Comparison of ENCODE assay signal across 14 cellular contexts in the genomic region with DNA sequence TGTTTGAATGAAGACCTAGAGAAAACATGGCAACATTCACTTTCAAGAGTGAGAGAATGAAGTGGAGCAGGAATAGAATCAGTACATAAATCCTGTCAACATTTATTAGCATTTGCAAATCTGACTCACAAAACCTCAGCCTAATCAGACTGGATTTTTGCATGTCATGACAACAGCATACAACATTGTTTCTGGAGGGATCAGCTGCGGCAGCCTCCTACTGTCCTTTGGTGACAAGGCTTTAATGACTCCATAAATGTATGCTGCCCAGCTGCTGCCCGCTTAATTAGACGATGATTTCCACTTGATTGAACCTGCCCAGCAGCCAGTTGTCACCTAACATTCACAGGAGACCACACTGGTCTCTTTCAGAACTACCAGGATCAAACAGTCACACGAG. TPM values are rescaled to one million over a fixed set of nuclear protein-coding genes. Genes with fewer than 3 reads are reported as not detected.
DNase-seq lines count a peak whose midpoint lies in the region; ATAC-seq and TF ChIP-seq lines count a peak whose summit lies in the region.
"Had no signal": no experiment of that assay in that cellular context is flagged by ENCODE, and none has a peak within 500 bp of the region (broad histone marks: within the 10 kb centered on the region; RNA-seq: fewer than 3 reads in every experiment).

No MANE protein-coding gene starts in this region.

- no peaks in the 10 kb centered on the region for H3K4me1 ChIP-seq in neural progenitor cell

- peaks cover 38% of the 10 kb centered on the region for H3K36me3 Mint-ChIP-seq in neural progenitor cell

- H3K4me1 Mint-ChIP-seq in neural progenitor cell, result peaks cover 15% of the 10 kb centered on the region

- ATAC-seq in GM19328 (IDR thresholded peaks at IDR 0.05; ENCODE audit: unreplicated experiment), result no peak
- ATAC-seq in GM19351 (IDR thresholded peaks at IDR 0.05; ENCODE audit: unreplicated experiment), result no peak
- ATAC-seq: left colon had no signal

- H3K9me3 ChIP-seq in neural progenitor cell (ENCODE audit: low read depth), result no peaks in the 10 kb centered on the region
- H3K9me3 ChIP-seq: thoracic aorta had no signal

- no peaks in the 10 kb centered on the region for H3K36me3 ChIP-seq in brain microvascular endothelial cell (replicated peaks)
- no peaks in the 10 kb centered on the region for H3K36me3 ChIP-seq in neural progenitor cell
- H3K36me3 ChIP-seq: thoracic aorta had no signal

- H3K9ac ChIP-seq in neural progenitor cell, result no peak overlapping the region

- DNase-seq in DMS 273 (lab: John Stamatoyannopoulos, UW; ENCODE audit: unreplicated experiment) (peak; percentile 50), DMS 273 treated with DMSO at 0.1 percent for 48 hours (lab: John Stamatoyannopoulos, UW) (no peak), NCI-H524 (lab: John Stamatoyannopoulos, UW) (peak; percentile 87 to 94), brain microvascular endothelial cell (peak; percentile 9), neural progenitor cell (ENCODE audit: low spot score) (peak; percentile 8), hippocampal formation (lab: John Stamatoyannopoulos, UW) (no peak)
- DNase-seq: activated CD4-positive, CD25-positive, alpha-beta regulatory T cell; dermis blood vessel endothelial cell; GOT3; left colon had no signal

- H2AFZ ChIP-seq in neural progenitor cell (replicated peaks), result no peak overlapping the region

- TF ChIP-seq CTCF in brain microvascular endothelial cell (IDR thresholded peaks at IDR 0.05; ENCODE audit: low read depth, low read length, missing control alignments) (no peak), neural progenitor cell (IDR thresholded peaks at IDR 0.05) (no peak)

- no peak overlapping the region for H3K4me2 ChIP-seq in neural progenitor cell

- H4K20me1 ChIP-seq in neural progenitor cell (ENCODE audit: low read depth), result peaks cover 7% of the 10 kb centered on the region

- H3K27me3 ChIP-seq in brain microvascular endothelial cell (replicated peaks), result no peaks in the 10 kb centered on the region
- H3K27me3 ChIP-seq in neural progenitor cell, result no peaks in the 10 kb centered on the region

- no peaks in the 10 kb centered on the region for H3K27me3 Mint-ChIP-seq in neural progenitor cell (ENCODE audit: insufficient read depth, low read depth)

- no peak overlapping the region for H3K27ac Mint-ChIP-seq in neural progenitor cell

- no peak overlapping the region for H3K4me3 Mint-ChIP-seq in neural progenitor cell

- no peaks in the 10 kb centered on the region for H3F3A ChIP-seq in neural progenitor cell (ENCODE audit: low read depth)

- no peak overlapping the region for H3K4me3 ChIP-seq in brain microvascular endothelial cell (ENCODE audit: low read depth, low read length)
- no peak overlapping the region for H3K4me3 ChIP-seq in neural progenitor cell
- H3K4me3 ChIP-seq: thoracic aorta had no signal

- H3K27ac ChIP-seq in brain microvascular endothelial cell (no peak overlapping the region), neural progenitor cell (no peak overlapping the region)
- H3K27ac ChIP-seq: 22Rv1, thoracic aorta had no signal

- peaks cover 7% of the 10 kb centered on the region for H3K79me2 ChIP-seq in neural progenitor cell (ENCODE audit: low read depth)

- in situ Hi-C loops in brain microvascular endothelial cell (cut with HindIII; ENCODE audit: low pct_ligation_motif_present, low sequenced_read_pairs), result no loop called here

- H3K9me3 Mint-ChIP-seq in neural progenitor cell, result peaks cover 16% of the 10 kb centered on the region

RNA-seq across cellular contexts. Expression of a gene that starts 9.4 kb away (rescaled TPM):
- 82.9 and 86.4 TPM in 2 replicates for total RNA-seq in neural progenitor cell (ENCODE audit: low replicate concordance)

RNA-seq across cellular contexts. Expression of a gene that starts 53.5 kb away (rescaled TPM):
- 0.06 and 0.12 TPM in 2 replicates for total RNA-seq in neural progenitor cell (ENCODE audit: low replicate concordance)

Comparison
In these comparisons a context has a peak if more than half of its experiments do, and no peak if none do; other contexts are left out.
1. DNase-seq: peak in DMS 273 (single experiment), NCI-H524 (2 of 2), brain microvascular endothelial cell (single experiment) and neural progenitor cell (single experiment); none in DMS 273 treated with DMSO at 0.1 percent for 48 hours (single experiment) and hippocampal formation (0 of 2).